Comparison of ENCODE assay signal across 22 cellular contexts in genomic region chr1:227322376-227322775, GRCh38.
"Had no signal": no experiment of that assay in that cellular context is flagged by ENCODE, and none has a peak within 500 bp of the region (broad histone marks: within the 10 kb centered on the region; RNA-seq: fewer than 3 reads in every experiment).

No MANE protein-coding gene starts in this region.

- ATAC-seq: gastroesophageal sphincter; left cardiac atrium; natural killer cell; stimulated activated naive CD8-positive, alpha-beta T cell treated with anti-CD3 and anti-CD28 coated beads, Interleukin-15, Interleukin-2, amounts not matched to agents 100 U/mL and 50 U/mL, for 24 hours had no signal

- H3K27ac Mint-ChIP-seq: activated CD4-positive, alpha-beta memory T cell treated with anti-CD3 and anti-CD28 coated beads for 36 hours; activated naive CD8-positive, alpha-beta T cell treated with anti-CD3 and anti-CD28 coated beads for 36 hours; natural killer cell; T-helper 1 cell treated with Interleukin-12 subunit alpha and Interleukin-12 subunit beta and Interleukin-4 antibody, amounts not matched to agents 30 μg/mL and 1 μg/mL, for 36 hours had no signal

- H3K27me3 ChIP-seq: dorsolateral prefrontal cortex, gastroesophageal sphincter, sigmoid colon, thyroid gland, vagina had no signal

- H3K9me3 Mint-ChIP-seq: activated CD4-positive, alpha-beta memory T cell treated with anti-CD3 and anti-CD28 coated beads for 36 hours; activated naive CD8-positive, alpha-beta T cell treated with anti-CD3 and anti-CD28 coated beads for 36 hours; central memory CD8-positive, alpha-beta T cell; natural killer cell; T-helper 1 cell treated with Interleukin-12 subunit alpha and Interleukin-12 subunit beta and Interleukin-4 antibody, amounts not matched to agents 30 μg/mL and 1 μg/mL, for 36 hours had no signal

- H3K27ac ChIP-seq: gastroesophageal sphincter, sigmoid colon, thyroid gland, vagina had no signal

- H3K9me3 ChIP-seq: sigmoid colon, thyroid gland, vagina had no signal

- H3K4me1 Mint-ChIP-seq: central memory CD8-positive, alpha-beta T cell had no signal

- H3K4me3 Mint-ChIP-seq: activated CD4-positive, alpha-beta memory T cell treated with anti-CD3 and anti-CD28 coated beads for 36 hours; activated naive CD8-positive, alpha-beta T cell treated with anti-CD3 and anti-CD28 coated beads for 36 hours; central memory CD8-positive, alpha-beta T cell; natural killer cell; T-helper 1 cell treated with Interleukin-12 subunit alpha and Interleukin-12 subunit beta and Interleukin-4 antibody, amounts not matched to agents 30 μg/mL and 1 μg/mL, for 36 hours had no signal

- DNase-seq: activated CD4-positive, alpha-beta memory T cell treated with anti-CD3 and anti-CD28 coated beads for 36 hours; activated CD4-positive, alpha-beta T cell treated with anti-CD3 and anti-CD28 coated beads for 48 hours; activated naive CD4-positive, alpha-beta T cell treated with Interleukin-2 at 50 U/mL for 16 hours; activated naive CD8-positive, alpha-beta T cell treated with anti-CD3 and anti-CD28 coated beads for 36 hours; activated T-cell treated with anti-CD3 and anti-CD28 coated beads, Interleukin-2, amount 50 U/mL, for 48 hours; dorsolateral prefrontal cortex; head of caudate nucleus; hypothalamus; islet precursor cell; left cardiac atrium; mesenchymal stem cell; natural killer cell; sigmoid colon; stimulated activated CD4-positive, alpha-beta T cell treated with anti-CD3 and anti-CD28 coated beads, Interleukin-4, amount 100 ng/mL, for 1 hour; stimulated activated naive CD8-positive, alpha-beta T cell treated with anti-CD3 and anti-CD28 coated beads, Interleukin-15, Interleukin-2, amounts not matched to agents 100 U/mL and 50 U/mL, for 24 hours; substantia nigra; T1000; thyroid gland had no signal

- H3K4me1 ChIP-seq: thyroid gland, vagina had no signal

- H3K4me3 ChIP-seq: dorsolateral prefrontal cortex, gastroesophageal sphincter, sigmoid colon, thyroid gland, vagina had no signal

- H3K36me3 ChIP-seq: gastroesophageal sphincter, sigmoid colon, thyroid gland, vagina had no signal

- H3K36me3 Mint-ChIP-seq: activated naive CD8-positive, alpha-beta T cell treated with anti-CD3 and anti-CD28 coated beads for 36 hours; natural killer cell had no signal
